8 cellular contexts compared by ENCODE assay signal in genomic region chr10:132331259-132331955, GRCh38. TPM values are rescaled to one million over a fixed set of nuclear protein-coding genes. Genes with fewer than 3 reads are reported as not detected.
A peak's percentile ranks its signal among the peaks of the same experiment; 100 is the strongest.
DNase-seq lines count a peak whose midpoint lies in the region; ATAC-seq lines count a peak whose summit lies in the region.

No MANE protein-coding gene starts in this region.

- no peaks in the 10 kb centered on the region for H3K9me3 Mint-ChIP-seq in T-helper 1 cell treated with Interleukin-12 subunit alpha and Interleukin-12 subunit beta and Interleukin-4 antibody, amounts not matched to agents 30 μg/mL and 1 μg/mL, for 36 hours
- H3K9me3 Mint-ChIP-seq in effector memory CD8-positive, alpha-beta T cell: no peaks in the 10 kb centered on the region
- no peaks in the 10 kb centered on the region for H3K9me3 Mint-ChIP-seq in natural killer cell treated with Interleukin-12 subunit alpha and Interleukin-12 subunit beta and Interleukin-15 and Interleukin-18, amount 100 ng/mL, for 72 hours

- peaks cover 43% of the 10 kb centered on the region for H3K4me1 Mint-ChIP-seq in T-helper 1 cell treated with Interleukin-12 subunit alpha and Interleukin-12 subunit beta and Interleukin-4 antibody, amounts not matched to agents 30 μg/mL and 1 μg/mL, for 36 hours (ENCODE audit: low read depth)
- peaks cover 32 to 51% of the 10 kb centered on the region in 2 donors for H3K4me1 Mint-ChIP-seq in effector memory CD8-positive, alpha-beta T cell (ENCODE audit: low read depth in 2 of 2)
- peaks cover 54 to 77% of the 10 kb centered on the region in 2 donors for H3K4me1 Mint-ChIP-seq in natural killer cell treated with Interleukin-12 subunit alpha and Interleukin-12 subunit beta and Interleukin-15 and Interleukin-18, amount 100 ng/mL, for 72 hours (ENCODE audit: low read depth in 2 of 2)

- peaks cover 5% of the 10 kb centered on the region for H3K27me3 Mint-ChIP-seq in T-helper 1 cell treated with Interleukin-12 subunit alpha and Interleukin-12 subunit beta and Interleukin-4 antibody, amounts not matched to agents 30 μg/mL and 1 μg/mL, for 36 hours (ENCODE audit: low read depth)
- no peaks in the 10 kb centered on the region for H3K27me3 Mint-ChIP-seq in effector memory CD8-positive, alpha-beta T cell
- no peaks in the 10 kb centered on the region for H3K27me3 Mint-ChIP-seq in natural killer cell treated with Interleukin-12 subunit alpha and Interleukin-12 subunit beta and Interleukin-15 and Interleukin-18, amount 100 ng/mL, for 72 hours

- peak overlapping the region; percentile 86 for H3K4me3 Mint-ChIP-seq in T-helper 1 cell treated with Interleukin-12 subunit alpha and Interleukin-12 subunit beta and Interleukin-4 antibody, amounts not matched to agents 30 μg/mL and 1 μg/mL, for 36 hours
- H3K4me3 Mint-ChIP-seq in effector memory CD8-positive, alpha-beta T cell: peak overlapping the region; percentile 89 to 92
- peak overlapping the region; percentile 97 for H3K4me3 Mint-ChIP-seq in natural killer cell treated with Interleukin-12 subunit alpha and Interleukin-12 subunit beta and Interleukin-15 and Interleukin-18, amount 100 ng/mL, for 72 hours

- DNase-seq in T-helper 1 cell: no peak
- DNase-seq in NCI-H2227 treated with DMSO at 0.1 percent for 48 hours (lab: John Stamatoyannopoulos, UW): peak; percentile 42
- no peak for DNase-seq in effector memory CD8-positive, alpha-beta T cell
- DNase-seq in natural killer cell treated with Interleukin-12 subunit alpha and Interleukin-12 subunit beta and Interleukin-15 and Interleukin-18, amount 100 ng/mL, for 72 hours (ENCODE audit: low spot score): no peak
- no peak for DNase-seq in stimulated activated CD4-positive, alpha-beta T cell treated with anti-CD3 and anti-CD28 coated beads, Interleukin-4, amount 100 ng/mL, for 24 hours
- DNase-seq in dermis blood vessel endothelial cell: no peak

- peak overlapping the region; percentile 94 for H3K27ac Mint-ChIP-seq in T-helper 1 cell treated with Interleukin-12 subunit alpha and Interleukin-12 subunit beta and Interleukin-4 antibody, amounts not matched to agents 30 μg/mL and 1 μg/mL, for 36 hours
- H3K27ac Mint-ChIP-seq in effector memory CD8-positive, alpha-beta T cell: peak overlapping the region; percentile 89 to 91
- H3K27ac Mint-ChIP-seq in natural killer cell treated with Interleukin-12 subunit alpha and Interleukin-12 subunit beta and Interleukin-15 and Interleukin-18, amount 100 ng/mL, for 72 hours: peak overlapping the region; percentile 84 to 88

- H3K36me3 Mint-ChIP-seq in T-helper 1 cell treated with Interleukin-12 subunit alpha and Interleukin-12 subunit beta and Interleukin-4 antibody, amounts not matched to agents 30 μg/mL and 1 μg/mL, for 36 hours (ENCODE audit: low read depth): peaks cover 29% of the 10 kb centered on the region
- peaks cover 39% of the 10 kb centered on the region for H3K36me3 Mint-ChIP-seq in effector memory CD8-positive, alpha-beta T cell (ENCODE audit: insufficient read depth)
- peaks cover 8% of the 10 kb centered on the region for H3K36me3 Mint-ChIP-seq in natural killer cell treated with Interleukin-12 subunit alpha and Interleukin-12 subunit beta and Interleukin-15 and Interleukin-18, amount 100 ng/mL, for 72 hours

- peak; percentile 37 for ATAC-seq in HG02623 (IDR thresholded peaks at IDR 0.05; ENCODE audit: unreplicated experiment)
- peak; percentile 36 for ATAC-seq in effector memory CD8-positive, alpha-beta T cell (replicated peaks)
- ATAC-seq in natural killer cell treated with Interleukin-12 subunit alpha and Interleukin-12 subunit beta and Interleukin-15 and Interleukin-18, amount 100 ng/mL, for 72 hours: no peak

RNA-seq across cellular contexts. Expression of gene LRRC27, which starts 0.6 kb away (rescaled TPM):
- 1 to 10 TPM; 6.5 to 8.5 TPM for total RNA-seq in natural killer cell treated with Interleukin-12 subunit alpha and Interleukin-12 subunit beta and Interleukin-15 and Interleukin-18, amount 100 ng/mL, for 72 hours
- total RNA-seq in dermis blood vessel endothelial cell: 6.0 and 10.9 TPM in 2 replicates

RNA-seq across cellular contexts. Expression of gene STK32C, which starts 23.7 kb away (rescaled TPM):
- 10 to 100 TPM; 29.2 to 34.6 TPM for total RNA-seq in natural killer cell treated with Interleukin-12 subunit alpha and Interleukin-12 subunit beta and Interleukin-15 and Interleukin-18, amount 100 ng/mL, for 72 hours
- 6.1 and 8.8 TPM in 2 replicates for total RNA-seq in dermis blood vessel endothelial cell

Comparison
In these comparisons a context has a peak if more than half of its experiments do, and no peak if none do; other contexts are left out.
1. ATAC-seq: peak in HG02623 (single experiment) and effector memory CD8-positive, alpha-beta T cell (single experiment); none in natural killer cell treated with Interleukin-12 subunit alpha and Interleukin-12 subunit beta and Interleukin-15 and Interleukin-18, amount 100 ng/mL, for 72 hours (0 of 2).
2. Peak in every context shown above with its lines, with median percentiles within 50 percentile points of each other: H3K27ac Mint-ChIP-seq and H3K4me3 Mint-ChIP-seq.